ENCODE assay signal across 23 cellular contexts in genomic region chr2:50711714-50712113, GRCh38.
"Had no signal": no experiment of that assay in that cellular context is flagged by ENCODE, and none has a peak within 500 bp of the region (broad histone marks: within the 10 kb centered on the region; RNA-seq: fewer than 3 reads in every experiment).

No MANE protein-coding gene starts in this region.

- H3K9me3 ChIP-seq: colonic mucosa, esophagus muscularis mucosa, gastrocnemius medialis, gastroesophageal sphincter, heart left ventricle, heart right ventricle had no signal

- H3K27ac ChIP-seq: colonic mucosa, coronary artery, epithelial cell of prostate, esophagus muscularis mucosa, foreskin keratinocyte, gastrocnemius medialis, gastroesophageal sphincter, heart left ventricle, heart right ventricle, hepatocyte had no signal

- H3K4me3 ChIP-seq: colonic mucosa, coronary artery, dorsolateral prefrontal cortex, esophagus muscularis mucosa, gastrocnemius medialis, gastroesophageal sphincter, heart left ventricle, heart right ventricle, hepatocyte had no signal

- H3K4me1 ChIP-seq: colonic mucosa, esophagus muscularis mucosa, foreskin keratinocyte, gastrocnemius medialis, gastroesophageal sphincter, heart left ventricle, heart right ventricle had no signal

- DNase-seq: colonic mucosa; cortex of kidney; dermis blood vessel endothelial cell; dorsolateral prefrontal cortex; effector CD4-positive, alpha-beta T cell; effector CD8-positive, alpha-beta T cell; effector memory CD4-positive, alpha-beta T cell; effector memory CD8-positive, alpha-beta T cell; endodermal cell; erythroblast; foreskin fibroblast; foreskin melanocyte; gastrocnemius medialis; glutamatergic neuron; head of caudate nucleus; heart left ventricle; heart right ventricle had no signal

- H3K27me3 ChIP-seq: colonic mucosa, dorsolateral prefrontal cortex, esophagus muscularis mucosa, foreskin keratinocyte, gastrocnemius medialis, gastroesophageal sphincter, heart left ventricle, heart right ventricle, hepatocyte had no signal

- H3K36me3 ChIP-seq: colonic mucosa, esophagus muscularis mucosa, gastrocnemius medialis, gastroesophageal sphincter, heart left ventricle, heart right ventricle had no signal
